In the genomic region with DNA sequence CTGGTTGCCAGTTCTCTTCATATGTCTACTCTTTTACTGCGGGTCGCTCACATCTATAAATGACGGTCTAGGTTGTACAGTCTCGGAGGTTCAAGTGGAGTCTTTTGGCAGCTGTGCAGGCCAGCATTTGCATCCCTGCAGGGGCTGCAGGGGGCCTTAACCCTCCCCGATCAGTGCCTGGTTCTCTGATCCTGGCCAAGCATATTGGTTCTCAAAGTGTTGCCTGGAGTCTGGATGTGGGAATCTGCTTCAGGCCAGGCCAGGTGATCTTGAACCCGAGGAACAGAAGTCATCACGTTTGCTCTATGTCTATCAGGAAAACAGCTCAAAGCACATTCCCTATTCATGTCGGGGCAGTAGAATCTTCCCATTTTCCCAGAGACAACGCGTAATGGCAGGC, we compare ENCODE assay signal across 17 cellular contexts. TPM values are rescaled to one million over a fixed set of nuclear protein-coding genes. Genes with fewer than 3 reads are reported as not detected.
"Had no signal": no experiment of that assay in that cellular context is flagged by ENCODE, and none has a peak within 500 bp of the region (broad histone marks: within the 10 kb centered on the region; RNA-seq: fewer than 3 reads in every experiment).

No MANE protein-coding gene starts in this region.

- H3K4me3 ChIP-seq: ascending aorta, dorsolateral prefrontal cortex, upper lobe of right lung had no signal

- H3K4me1 Mint-ChIP-seq: activated CD4-positive, alpha-beta T cell treated with anti-CD3 and anti-CD28 coated beads, Interleukin-2, amount 10 ng/mL, durations not matched to agents 24 days and 14 days; activated naive CD8-positive, alpha-beta T cell treated with anti-CD3 and anti-CD28 coated beads, Interleukin-2, amount 50 U/mL, for 24 hours; memory B cell; stimulated activated naive CD8-positive, alpha-beta T cell treated with anti-CD3 and anti-CD28 coated beads, Interleukin-15, amount 100 ng/mL, for 72 hours; T-helper 17 cell had no signal

- H3K27me3 ChIP-seq: ascending aorta had no signal

- H3K27ac Mint-ChIP-seq: activated CD4-positive, alpha-beta T cell treated with anti-CD3 and anti-CD28 coated beads, Interleukin-2, amount 10 ng/mL, durations not matched to agents 24 days and 14 days; activated naive CD8-positive, alpha-beta T cell treated with anti-CD3 and anti-CD28 coated beads, Interleukin-2, amount 50 U/mL, for 24 hours; activated T-helper 1 cell treated with anti-CD3 and anti-CD28 coated beads, Interleukin-12 subunit alpha, Interleukin-12 subunit beta, Interleukin-2, Interleukin-4 antibody, amounts not matched to agents 30 ng/mL and 10 ng/mL and 1 ng/mL, durations not matched to agents 14 hours and 24 hours and 36 hours; memory B cell; natural killer cell treated with Interleukin-12 subunit alpha and Interleukin-12 subunit beta and Interleukin-15 and Interleukin-18, amount 100 ng/mL, for 72 hours; progenitor cell of endocrine pancreas; stimulated activated naive CD8-positive, alpha-beta T cell treated with anti-CD3 and anti-CD28 coated beads, Interleukin-15, amount 100 ng/mL, for 72 hours; T-helper 17 cell had no signal

- H3K4me1 ChIP-seq: ascending aorta, upper lobe of right lung had no signal

- H3K9me3 ChIP-seq: ascending aorta, upper lobe of right lung had no signal

- H3K4me3 Mint-ChIP-seq: activated CD4-positive, alpha-beta T cell treated with anti-CD3 and anti-CD28 coated beads, Interleukin-2, amount 10 ng/mL, durations not matched to agents 24 days and 14 days; activated naive CD8-positive, alpha-beta T cell treated with anti-CD3 and anti-CD28 coated beads, Interleukin-2, amount 50 U/mL, for 24 hours; activated T-helper 1 cell treated with anti-CD3 and anti-CD28 coated beads, Interleukin-12 subunit alpha, Interleukin-12 subunit beta, Interleukin-2, Interleukin-4 antibody, amounts not matched to agents 30 ng/mL and 10 ng/mL and 1 ng/mL, durations not matched to agents 14 hours and 24 hours and 36 hours; memory B cell; natural killer cell treated with Interleukin-12 subunit alpha and Interleukin-12 subunit beta and Interleukin-15 and Interleukin-18, amount 100 ng/mL, for 72 hours; stimulated activated naive CD8-positive, alpha-beta T cell treated with anti-CD3 and anti-CD28 coated beads, Interleukin-15, amount 100 ng/mL, for 72 hours; T-helper 17 cell had no signal

- H3K36me3 ChIP-seq: ascending aorta, upper lobe of right lung had no signal

- DNase-seq: activated CD4-positive, alpha-beta T cell treated with anti-CD3 and anti-CD28 coated beads, Interleukin-2, amount 10 ng/mL, durations not matched to agents 24 days and 14 days; activated CD8-positive, alpha-beta memory T cell treated with anti-CD3 and anti-CD28 coated beads for 24 hours; activated naive CD8-positive, alpha-beta T cell treated with anti-CD3 and anti-CD28 coated beads, Interleukin-2, amount 50 U/mL, for 24 hours; dorsolateral prefrontal cortex; hypothalamus; left ventricle myocardium superior; nucleus accumbens; right cardiac atrium; stimulated activated CD4-positive, alpha-beta T cell treated with anti-CD3 and anti-CD28 coated beads, Interleukin-1b, Interleukin-23, amount 100 ng/mL, for 48 hours; stimulated activated naive CD8-positive, alpha-beta T cell treated with anti-CD3 and anti-CD28 coated beads, Interleukin-15, amount 100 ng/mL, for 72 hours; T-helper 17 cell; upper lobe of right lung had no signal

- H3K36me3 Mint-ChIP-seq: memory B cell; natural killer cell treated with Interleukin-12 subunit alpha and Interleukin-12 subunit beta and Interleukin-15 and Interleukin-18, amount 100 ng/mL, for 72 hours had no signal

- ATAC-seq: activated naive CD8-positive, alpha-beta T cell treated with anti-CD3 and anti-CD28 coated beads, Interleukin-2, amount 50 U/mL, for 24 hours; left ventricle myocardium superior; natural killer cell treated with Interleukin-12 subunit alpha and Interleukin-12 subunit beta and Interleukin-15 and Interleukin-18, amount 100 ng/mL, for 72 hours; right cardiac atrium; stimulated activated naive CD8-positive, alpha-beta T cell treated with anti-CD3 and anti-CD28 coated beads, Interleukin-15, amount 100 ng/mL, for 72 hours; T-helper 17 cell; upper lobe of right lung had no signal

- H3K9me3 Mint-ChIP-seq: activated CD4-positive, alpha-beta T cell treated with anti-CD3 and anti-CD28 coated beads, Interleukin-2, amount 10 ng/mL, durations not matched to agents 24 days and 14 days; activated naive CD8-positive, alpha-beta T cell treated with anti-CD3 and anti-CD28 coated beads, Interleukin-2, amount 50 U/mL, for 24 hours; activated T-helper 1 cell treated with anti-CD3 and anti-CD28 coated beads, Interleukin-12 subunit alpha, Interleukin-12 subunit beta, Interleukin-2, Interleukin-4 antibody, amounts not matched to agents 30 ng/mL and 10 ng/mL and 1 ng/mL, durations not matched to agents 14 hours and 24 hours and 36 hours; stimulated activated naive CD8-positive, alpha-beta T cell treated with anti-CD3 and anti-CD28 coated beads, Interleukin-15, amount 100 ng/mL, for 72 hours had no signal

- H3K27ac ChIP-seq: ascending aorta, dorsolateral prefrontal cortex, upper lobe of right lung had no signal

- H3K27me3 Mint-ChIP-seq: activated CD4-positive, alpha-beta T cell treated with anti-CD3 and anti-CD28 coated beads, Interleukin-2, amount 10 ng/mL, durations not matched to agents 24 days and 14 days; T-helper 17 cell had no signal

RNA-seq across cellular contexts. Expression of a gene that starts 21.8 kb away (rescaled TPM):
- total RNA-seq: activated CD4-positive, alpha-beta T cell treated with anti-CD3 and anti-CD28 coated beads, Interleukin-2, amount 10 ng/mL, durations not matched to agents 24 days and 14 days; activated T-helper 1 cell treated with anti-CD3 and anti-CD28 coated beads, Interleukin-12 subunit alpha, Interleukin-12 subunit beta, Interleukin-2, Interleukin-4 antibody, amounts not matched to agents 30 ng/mL and 10 ng/mL and 1 ng/mL, durations not matched to agents 14 hours and 24 hours and 36 hours; ascending aorta; natural killer cell treated with Interleukin-12 subunit alpha and Interleukin-12 subunit beta and Interleukin-15 and Interleukin-18, amount 100 ng/mL, for 72 hours; T-helper 17 cell; upper lobe of right lung had no signal
